ENCODE assay signal across 16 cellular contexts in genomic region chrX:874061-874460, GRCh38.
DNase-seq lines count a peak whose midpoint lies in the region; ATAC-seq and TF ChIP-seq lines count a peak whose summit lies in the region.
"Had no signal": no experiment of that assay in that cellular context is flagged by ENCODE, and none has a peak within 500 bp of the region (broad histone marks: within the 10 kb centered on the region; RNA-seq: fewer than 3 reads in every experiment).

No MANE protein-coding gene starts in this region.

- H3K4me3 Mint-ChIP-seq in nephron progenitor cell: no peak overlapping the region
- peak overlapping the region; percentile 36 for H3K4me3 Mint-ChIP-seq in type B pancreatic cell
- H3K4me3 Mint-ChIP-seq: CD4-positive, alpha-beta memory T cell; GM23338; H9 had no signal

- no peaks in the 10 kb centered on the region for H3K36me3 ChIP-seq in SJCRH30

- H3K9me3 ChIP-seq in SJCRH30 (replicated peaks): no peaks in the 10 kb centered on the region
- H3K9me3 ChIP-seq: A549 had no signal

- H3K27me3 Mint-ChIP-seq in nephron progenitor cell (ENCODE audit: low read depth, poor library complexity) (peaks cover 4% of the 10 kb centered on the region), type B pancreatic cell (peaks cover 7% of the 10 kb centered on the region)

- H3K4me1 ChIP-seq in SJCRH30: no peaks in the 10 kb centered on the region; the same call in 1 of the 2 replicates
- H3K4me1 ChIP-seq: A549 had no signal

- no peak for ATAC-seq in HG02885 (IDR thresholded peaks at IDR 0.05; ENCODE audit: poor library complexity, unreplicated experiment)
- ATAC-seq: A549, GM23338, HCT116 had no signal

- H3K4me3 ChIP-seq in SJCRH30: peak overlapping the region; percentile 43
- H3K4me3 ChIP-seq: A549, GM23338 had no signal

- DNase-seq in SJCRH30: peak; percentile 59 to 78
- DNase-seq in nephron progenitor cell: no peak
- DNase-seq in retina: peak; percentile 43
- DNase-seq in type B pancreatic cell (ENCODE audit: extremely low spot score, unreplicated experiment): no peak
- no peak for DNase-seq in amniotic stem cell (lab: John Stamatoyannopoulos, UW)
- no peak for DNase-seq in NCI-H524 treated with DMSO at 0.1 percent for 48 hours (lab: John Stamatoyannopoulos, UW)
- DNase-seq: C1 segment of cervical spinal cord; Calu3; CD4-positive, alpha-beta memory T cell; COR-L47; DND-41; H9 had no signal

- TF ChIP-seq CTCF in nephron progenitor cell (IDR thresholded peaks at IDR 0.05) (no peak), type B pancreatic cell (conservative IDR thresholded peaks at IDR 0.05) (no peak)

- H3K9me3 Mint-ChIP-seq in nephron progenitor cell (peaks cover 22% of the 10 kb centered on the region), type B pancreatic cell (no peaks in the 10 kb centered on the region)

- H3K27ac ChIP-seq in SJCRH30: peak overlapping the region; percentile 69
- H3K27ac ChIP-seq: A549 had no signal

- no peaks in the 10 kb centered on the region for H3K27me3 ChIP-seq in SJCRH30

- no peaks in the 10 kb centered on the region for H3K36me3 Mint-ChIP-seq in nephron progenitor cell (ENCODE audit: low read depth)
- no peaks in the 10 kb centered on the region for H3K36me3 Mint-ChIP-seq in type B pancreatic cell
- H3K36me3 Mint-ChIP-seq: CD4-positive, alpha-beta memory T cell had no signal

- H3K27ac Mint-ChIP-seq in nephron progenitor cell (peak overlapping the region; percentile 79), type B pancreatic cell (no peak overlapping the region)
- H3K27ac Mint-ChIP-seq: CD4-positive, alpha-beta memory T cell; GM23338; H9 had no signal

- H3K4me1 Mint-ChIP-seq in nephron progenitor cell: peaks cover 15% of the 10 kb centered on the region
- H3K4me1 Mint-ChIP-seq in type B pancreatic cell (ENCODE audit: unreplicated experiment): peaks cover 4% of the 10 kb centered on the region
- H3K4me1 Mint-ChIP-seq: CD4-positive, alpha-beta memory T cell; GM23338 had no signal

Comparison
In these comparisons a context has a peak if more than half of its experiments do, and no peak if none do; other contexts are left out.
1. DNase-seq: peak in SJCRH30 (2 of 2) and retina (single experiment); none in nephron progenitor cell (single experiment), type B pancreatic cell (single experiment), amniotic stem cell (single experiment) and NCI-H524 treated with DMSO at 0.1 percent for 48 hours (single experiment).